Comparison of ENCODE assay signal across 2 cellular contexts in genomic region chr4:104424368-104424921, GRCh38.
TF ChIP-seq lines count a peak whose summit lies in the region.

No MANE protein-coding gene starts in this region.

TF ChIP-seq in liver, 16 proteins besides CTCF, POLR2A, EP300 and RAD21 (continued from another document):
- TF ChIP-seq, protein P1, sequence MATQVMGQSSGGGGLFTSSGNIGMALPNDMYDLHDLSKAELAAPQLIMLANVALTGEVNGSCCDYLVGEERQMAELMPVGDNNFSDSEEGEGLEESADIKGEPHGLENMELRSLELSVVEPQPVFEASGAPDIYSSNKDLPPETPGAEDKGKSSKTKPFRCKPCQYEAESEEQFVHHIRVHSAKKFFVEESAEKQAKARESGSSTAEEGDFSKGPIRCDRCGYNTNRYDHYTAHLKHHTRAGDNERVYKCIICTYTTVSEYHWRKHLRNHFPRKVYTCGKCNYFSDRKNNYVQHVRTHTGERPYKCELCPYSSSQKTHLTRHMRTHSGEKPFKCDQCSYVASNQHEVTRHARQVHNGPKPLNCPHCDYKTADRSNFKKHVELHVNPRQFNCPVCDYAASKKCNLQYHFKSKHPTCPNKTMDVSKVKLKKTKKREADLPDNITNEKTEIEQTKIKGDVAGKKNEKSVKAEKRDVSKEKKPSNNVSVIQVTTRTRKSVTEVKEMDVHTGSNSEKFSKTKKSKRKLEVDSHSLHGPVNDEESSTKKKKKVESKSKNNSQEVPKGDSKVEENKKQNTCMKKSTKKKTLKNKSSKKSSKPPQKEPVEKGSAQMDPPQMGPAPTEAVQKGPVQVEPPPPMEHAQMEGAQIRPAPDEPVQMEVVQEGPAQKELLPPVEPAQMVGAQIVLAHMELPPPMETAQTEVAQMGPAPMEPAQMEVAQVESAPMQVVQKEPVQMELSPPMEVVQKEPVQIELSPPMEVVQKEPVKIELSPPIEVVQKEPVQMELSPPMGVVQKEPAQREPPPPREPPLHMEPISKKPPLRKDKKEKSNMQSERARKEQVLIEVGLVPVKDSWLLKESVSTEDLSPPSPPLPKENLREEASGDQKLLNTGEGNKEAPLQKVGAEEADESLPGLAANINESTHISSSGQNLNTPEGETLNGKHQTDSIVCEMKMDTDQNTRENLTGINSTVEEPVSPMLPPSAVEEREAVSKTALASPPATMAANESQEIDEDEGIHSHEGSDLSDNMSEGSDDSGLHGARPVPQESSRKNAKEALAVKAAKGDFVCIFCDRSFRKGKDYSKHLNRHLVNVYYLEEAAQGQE (IDR thresholded peaks at IDR 0.05), result no peak
- TF ChIP-seq SP1 (IDR thresholded peaks at IDR 0.05), result no peak
- no peak for TF ChIP-seq NR2F2 (IDR thresholded peaks at IDR 0.05)
- TF ChIP-seq GABPA (IDR thresholded peaks at IDR 0.05 in 1 of 2, conservative IDR thresholded peaks at IDR 0.05 in 1 of 2), result no peak
- no peak for TF ChIP-seq FOXA1 (IDR thresholded peaks at IDR 0.05)
- no peak for TF ChIP-seq EGR1 (IDR thresholded peaks at IDR 0.05; ENCODE audit: low read depth in 2 of 2)
- no peak for TF ChIP-seq HNF4G (IDR thresholded peaks at IDR 0.05)
- no peak for TF ChIP-seq TAF1 (conservative IDR thresholded peaks at IDR 0.05)
- no peak for TF ChIP-seq ATF3 (IDR thresholded peaks at IDR 0.05)
- TF ChIP-seq JUND (IDR thresholded peaks at IDR 0.05), result no peak
- no peak for TF ChIP-seq MAX (IDR thresholded peaks at IDR 0.05)
- no peak for TF ChIP-seq FOXA2 (IDR thresholded peaks at IDR 0.05)
- no peak for TF ChIP-seq HNF4A (conservative IDR thresholded peaks at IDR 0.05)

TF ChIP-seq in HepG2, 621 proteins besides CTCF, POLR2A, EP300 and RAD21 (continued from another document):
- TF ChIP-seq, protein P2, sequence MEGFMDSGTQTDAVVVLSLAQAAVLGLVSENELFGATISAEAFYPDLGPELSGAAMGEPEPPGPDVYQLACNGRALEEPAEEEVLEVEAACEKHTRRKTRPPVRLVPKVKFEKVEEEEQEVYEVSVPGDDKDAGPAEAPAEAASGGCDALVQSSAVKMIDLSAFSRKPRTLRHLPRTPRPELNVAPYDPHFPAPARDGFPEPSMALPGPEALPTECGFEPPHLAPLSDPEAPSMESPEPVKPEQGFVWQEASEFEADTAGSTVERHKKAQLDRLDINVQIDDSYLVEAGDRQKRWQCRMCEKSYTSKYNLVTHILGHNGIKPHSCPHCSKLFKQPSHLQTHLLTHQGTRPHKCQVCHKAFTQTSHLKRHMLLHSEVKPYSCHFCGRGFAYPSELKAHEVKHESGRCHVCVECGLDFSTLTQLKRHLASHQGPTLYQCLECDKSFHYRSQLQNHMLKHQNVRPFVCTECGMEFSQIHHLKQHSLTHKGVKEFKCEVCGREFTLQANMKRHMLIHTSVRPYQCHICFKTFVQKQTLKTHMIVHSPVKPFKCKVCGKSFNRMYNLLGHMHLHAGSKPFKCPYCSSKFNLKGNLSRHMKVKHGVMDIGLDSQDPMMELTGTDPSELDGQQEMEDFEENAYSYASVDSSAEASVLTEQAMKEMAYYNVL (CRISPR knock-in tag; IDR thresholded peaks at IDR 0.05; ENCODE audit: borderline replicate concordance), result no peak
- TF ChIP-seq, protein P3, sequence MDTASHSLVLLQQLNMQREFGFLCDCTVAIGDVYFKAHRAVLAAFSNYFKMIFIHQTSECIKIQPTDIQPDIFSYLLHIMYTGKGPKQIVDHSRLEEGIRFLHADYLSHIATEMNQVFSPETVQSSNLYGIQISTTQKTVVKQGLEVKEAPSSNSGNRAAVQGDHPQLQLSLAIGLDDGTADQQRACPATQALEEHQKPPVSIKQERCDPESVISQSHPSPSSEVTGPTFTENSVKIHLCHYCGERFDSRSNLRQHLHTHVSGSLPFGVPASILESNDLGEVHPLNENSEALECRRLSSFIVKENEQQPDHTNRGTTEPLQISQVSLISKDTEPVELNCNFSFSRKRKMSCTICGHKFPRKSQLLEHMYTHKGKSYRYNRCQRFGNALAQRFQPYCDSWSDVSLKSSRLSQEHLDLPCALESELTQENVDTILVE (CRISPR knock-in tag; IDR thresholded peaks at IDR 0.05), result no peak
- no peak for TF ChIP-seq ZNF10 (CRISPR knock-in tag; IDR thresholded peaks at IDR 0.05; ENCODE audit: borderline replicate concordance, low read depth)
- no peak for TF ChIP-seq ZNF451 (CRISPR knock-in tag; IDR thresholded peaks at IDR 0.05)
- no peak for TF ChIP-seq ZKSCAN8 (CRISPR knock-in tag; IDR thresholded peaks at IDR 0.05; ENCODE audit: borderline replicate concordance)
- no peak for TF ChIP-seq THAP11 (CRISPR knock-in tag; IDR thresholded peaks at IDR 0.05)
- TF ChIP-seq, protein P4, sequence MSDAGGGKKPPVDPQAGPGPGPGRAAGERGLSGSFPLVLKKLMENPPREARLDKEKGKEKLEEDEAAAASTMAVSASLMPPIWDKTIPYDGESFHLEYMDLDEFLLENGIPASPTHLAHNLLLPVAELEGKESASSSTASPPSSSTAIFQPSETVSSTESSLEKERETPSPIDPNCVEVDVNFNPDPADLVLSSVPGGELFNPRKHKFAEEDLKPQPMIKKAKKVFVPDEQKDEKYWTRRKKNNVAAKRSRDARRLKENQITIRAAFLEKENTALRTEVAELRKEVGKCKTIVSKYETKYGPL (CRISPR knock-in tag; IDR thresholded peaks at IDR 0.05), result no peak
- TF ChIP-seq ZNF737 (CRISPR knock-in tag; IDR thresholded peaks at IDR 0.05; ENCODE audit: borderline replicate concordance), result no peak
- no peak for TF ChIP-seq AKNA (CRISPR knock-in tag; IDR thresholded peaks at IDR 0.05; ENCODE audit: borderline replicate concordance)
- no peak for TF ChIP-seq MYNN (CRISPR knock-in tag; IDR thresholded peaks at IDR 0.05; ENCODE audit: low read depth)
- no peak for TF ChIP-seq ISL2 (CRISPR knock-in tag; IDR thresholded peaks at IDR 0.05)
- TF ChIP-seq ZFP62 (CRISPR knock-in tag; IDR thresholded peaks at IDR 0.05), result no peak
- TF ChIP-seq JDP2 (CRISPR knock-in tag; IDR thresholded peaks at IDR 0.05; ENCODE audit: borderline replicate concordance), result no peak
- TF ChIP-seq U2AF2 (IDR thresholded peaks at IDR 0.05; ENCODE audit: low read depth, low read length), result no peak
- TF ChIP-seq ZNF775 (CRISPR knock-in tag; IDR thresholded peaks at IDR 0.05; ENCODE audit: borderline replicate concordance), result no peak
